16 cellular contexts compared by ENCODE assay signal in the genomic region with DNA sequence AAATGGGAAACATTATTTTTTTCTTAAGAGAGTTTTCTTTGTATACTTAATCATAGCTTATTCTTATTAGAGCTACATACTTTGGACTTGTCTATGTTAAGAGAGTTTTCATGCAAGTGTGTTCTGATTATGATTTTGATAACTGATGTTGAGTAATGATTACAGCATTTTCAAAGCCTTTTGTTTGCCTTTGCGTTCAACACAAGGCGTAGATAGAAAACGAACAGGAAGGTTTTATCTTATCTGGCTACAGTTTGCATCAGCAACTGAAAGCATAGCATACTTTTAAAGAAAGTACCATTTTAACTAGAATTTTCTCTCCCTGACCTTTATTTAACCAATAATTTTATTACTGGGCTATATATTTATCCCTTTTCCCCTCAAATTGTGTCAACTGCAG. TPM values are rescaled to one million over a fixed set of nuclear protein-coding genes. Genes with fewer than 3 reads are reported as not detected.
DNase-seq lines count a peak whose midpoint lies in the region; ATAC-seq and TF ChIP-seq lines count a peak whose summit lies in the region.
"Had no signal": no experiment of that assay in that cellular context is flagged by ENCODE, and none has a peak within 500 bp of the region (broad histone marks: within the 10 kb centered on the region; RNA-seq: fewer than 3 reads in every experiment).

No MANE protein-coding gene starts in this region.

- no peak overlapping the region for H2BK5ac ChIP-seq in mesendoderm (ENCODE audit: low read length)

- H3K27ac ChIP-seq in cardiac muscle cell, result peak overlapping the region; percentile 90
- H3K27ac ChIP-seq in heart left ventricle, result peak overlapping the region in 6 of 12 donors; percentile 4 to 50 (median 40)
- no peak overlapping the region for H3K27ac ChIP-seq in mesendoderm (ENCODE audit: low read depth, low read length)
- H3K27ac ChIP-seq: 22Rv1, A549, C4-2B had no signal

- H3K9me3 Mint-ChIP-seq in activated CD8-positive, alpha-beta T cell treated with anti-CD3 and anti-CD28 coated beads for 36 hours, result no peaks in the 10 kb centered on the region
- H3K9me3 Mint-ChIP-seq: CD4-positive, alpha-beta T cell had no signal

- CTCF ChIA-PET in activated CD8-positive, alpha-beta T cell treated with anti-CD3 and anti-CD28 coated beads for 36 hours (lab: Charles Lee), result interaction anchor here (2.0 kb wide), 1 partner anchor 10 kb away, joined by 10 read pairs; no protein-coding TSS in a partner anchor

- no peak overlapping the region for H4K5ac ChIP-seq in mesendoderm (ENCODE audit: low read length)

- no peak overlapping the region for H3K23ac ChIP-seq in mesendoderm (ENCODE audit: low read length)

- no peak overlapping the region for H3K18ac ChIP-seq in mesendoderm (ENCODE audit: low read length)

- TF ChIP-seq POLR2A in heart left ventricle (IDR thresholded peaks at IDR 0.05), result no peak

- H3K56ac ChIP-seq in mesendoderm (ENCODE audit: low read length), result no peak overlapping the region

- no peak for ATAC-seq in heart left ventricle
- no peak for ATAC-seq in activated CD8-positive, alpha-beta T cell treated with anti-CD3 and anti-CD28 coated beads for 36 hours
- ATAC-seq: A549 had no signal

- no peaks in the 10 kb centered on the region for H3K27me3 ChIP-seq in cardiac muscle cell
- H3K27me3 ChIP-seq in heart left ventricle, result no peaks in the 10 kb centered on the region
- H3K27me3 ChIP-seq in mesendoderm (ENCODE audit: insufficient read depth, low read length, poor library complexity), result no peaks in the 10 kb centered on the region

- H3K9ac ChIP-seq in mesendoderm (ENCODE audit: low read length), result no peak overlapping the region

- intact Hi-C loops in heart left ventricle (cut with DNase I), result loop anchor here in 1 of 10 donors (10.0 kb wide), 1 partner anchor 125 kb away; no protein-coding TSS in a partner anchor
- intact Hi-C loops in activated CD8-positive, alpha-beta T cell treated with anti-CD3 and anti-CD28 coated beads for 36 hours (cut with micrococcal nuclease), result no loop called here

- no peak overlapping the region for H2BK120ac ChIP-seq in mesendoderm (ENCODE audit: low read depth, low read length)

- H3K27me3 Mint-ChIP-seq in activated CD8-positive, alpha-beta T cell treated with anti-CD3 and anti-CD28 coated beads for 36 hours, result peaks cover 2% of the 10 kb centered on the region
- H3K27me3 Mint-ChIP-seq: CD4-positive, alpha-beta T cell had no signal

- no peak for TF ChIP-seq CTCF in cardiac muscle cell (IDR thresholded peaks at IDR 0.05; ENCODE audit: low read depth, low read length)
- no peak for TF ChIP-seq CTCF in heart left ventricle (IDR thresholded peaks at IDR 0.05)
- no peak for TF ChIP-seq CTCF in fibroblast of pulmonary artery (IDR thresholded peaks at IDR 0.05; ENCODE audit: low read length, missing control alignments)
- TF ChIP-seq CTCF in activated CD8-positive, alpha-beta T cell treated with anti-CD3 and anti-CD28 coated beads for 36 hours (IDR thresholded peaks at IDR 0.05), result no peak

- H3K4me1 ChIP-seq in cardiac muscle cell (ENCODE audit: low read depth) (peaks cover 48% of the 10 kb centered on the region), heart left ventricle (peaks cover 0 to 28% (median 8%) of the 10 kb centered on the region in 12 donors), mesendoderm (ENCODE audit: control insufficient read depth, low read depth, low read length) (no peaks in the 10 kb centered on the region)
- H3K4me1 ChIP-seq: A549, HAP-1 had no signal

- no peaks in the 10 kb centered on the region for H3K36me3 ChIP-seq in cardiac muscle cell
- no peaks in the 10 kb centered on the region for H3K36me3 ChIP-seq in heart left ventricle
- no peaks in the 10 kb centered on the region for H3K36me3 ChIP-seq in mesendoderm (ENCODE audit: control insufficient read depth, insufficient read depth, low read length)
- H3K36me3 ChIP-seq: HAP-1 had no signal

- DNase-seq in cardiac muscle cell (ENCODE audit: low read depth in 1 of 2, low spot score in 1 of 2) (peak in 1 of 2 donors; percentile 23), heart left ventricle (no peak), fibroblast of pulmonary artery (ENCODE audit: low read depth) (peak; percentile 30), mesendoderm (peak; percentile 41), NCI-H146 (lab: John Stamatoyannopoulos, UW) (no peak), globus pallidus (ENCODE audit: low spot score) (no peak)
- DNase-seq in activated CD8-positive, alpha-beta T cell treated with anti-CD3 and anti-CD28 coated beads for 36 hours, result no peak
- DNase-seq: AML-193; Caco-2; CD4-positive, alpha-beta T cell had no signal

- 38 to 52% (median 42%) methylated on average over 3 of the region's 3 CpGs for WGBS in heart left ventricle, 4 donors
- WGBS in mesendoderm (ENCODE audit: extremely low coverage, insufficient coverage, low lambda C conversion rate), result no CpG with 5 or more reads among the region's 3 CpGs

- no peaks in the 10 kb centered on the region for H3K79me2 ChIP-seq in mesendoderm (ENCODE audit: control insufficient read depth, insufficient read depth, low read length)

- H3K36me3 Mint-ChIP-seq in activated CD8-positive, alpha-beta T cell treated with anti-CD3 and anti-CD28 coated beads for 36 hours (ENCODE audit: low read depth), result no peaks in the 10 kb centered on the region

- no peak overlapping the region for H3K4me2 ChIP-seq in mesendoderm (ENCODE audit: low read length)
- H3K4me2 ChIP-seq: A549 had no signal

- H3K79me1 ChIP-seq in mesendoderm (ENCODE audit: low read length), result no peaks in the 10 kb centered on the region

- POLR2A ChIA-PET in activated CD8-positive, alpha-beta T cell treated with anti-CD3 and anti-CD28 coated beads for 36 hours (lab: Charles Lee), result no interaction called here

- H3K4ac ChIP-seq in mesendoderm (ENCODE audit: low read depth, low read length), result no peak overlapping the region

- H2AK5ac ChIP-seq in mesendoderm (ENCODE audit: low read length), result no peak overlapping the region

- H3K9me3 ChIP-seq in cardiac muscle cell (ENCODE audit: low read depth) (no peaks in the 10 kb centered on the region), heart left ventricle (peaks cover 0 to 5% (median 0%) of the 10 kb centered on the region in 12 donors)
- H3K9me3 ChIP-seq: A549, Caco-2, HAP-1 had no signal

- no peak overlapping the region for H3K27ac Mint-ChIP-seq in activated CD8-positive, alpha-beta T cell treated with anti-CD3 and anti-CD28 coated beads for 36 hours
- H3K27ac Mint-ChIP-seq: CD4-positive, alpha-beta T cell had no signal

- H3K4me1 Mint-ChIP-seq in activated CD8-positive, alpha-beta T cell treated with anti-CD3 and anti-CD28 coated beads for 36 hours (ENCODE audit: low read depth), result no peaks in the 10 kb centered on the region

- H4K8ac ChIP-seq in mesendoderm (ENCODE audit: low read depth, low read length), result no peak overlapping the region

- H3K4me3 ChIP-seq in cardiac muscle cell (no peak overlapping the region), heart left ventricle (no peak overlapping the region), fibroblast of pulmonary artery (replicated peaks; ENCODE audit: low read depth, low read length) (no peak overlapping the region), mesendoderm (ENCODE audit: low read length) (no peak overlapping the region)
- H3K4me3 ChIP-seq: A549, HAP-1 had no signal

- no peak overlapping the region for H2BK15ac ChIP-seq in mesendoderm (replicated peaks; ENCODE audit: low read depth)

- H3K4me3 Mint-ChIP-seq in activated CD8-positive, alpha-beta T cell treated with anti-CD3 and anti-CD28 coated beads for 36 hours, result no peak overlapping the region
- H3K4me3 Mint-ChIP-seq: CD4-positive, alpha-beta T cell had no signal

RNA-seq across cellular contexts. Expression of gene PDLIM5, which starts 51.6 kb away (rescaled TPM):
- total RNA-seq in cardiac muscle cell, result 426 and 434 TPM in 2 replicates
- polyA plus RNA-seq in cardiac muscle cell, result 446 and 541 TPM in 2 replicates
- 1,000 to 10,000 TPM in 7 of 9 donors, 100 to 1,000 TPM in 2; 814 to 1,378 (median 1,064) TPM for total RNA-seq in heart left ventricle
- polyA plus RNA-seq in heart left ventricle, result 100 to 1,000 TPM; 262 to 648 TPM
- 73.1 TPM for polyA plus RNA-seq in mesendoderm (2013, experiment 1 of 2)
- 75.8 TPM for polyA plus RNA-seq in mesendoderm (2013, experiment 2 of 2)
- total RNA-seq in activated CD8-positive, alpha-beta T cell treated with anti-CD3 and anti-CD28 coated beads for 36 hours, result 10 to 100 TPM; 14.8 to 18.3 TPM

RNA-seq across cellular contexts. Expression of gene HPGDS, which starts 57.6 kb away (rescaled TPM):
- total RNA-seq in cardiac muscle cell (not detected in 2 replicates), heart left ventricle (1 to 10 TPM in 4 of 9 donors, under 1 TPM in 5; 0.38 to 6.2 (median 1.00) TPM)
- polyA plus RNA-seq in cardiac muscle cell (0.35 TPM in 1 of 2 replicates, not detected in the other), heart left ventricle (under 1 TPM; 0.26 to 0.30 TPM)
- not detected for polyA plus RNA-seq in mesendoderm (2013, experiment 1 of 2)
- polyA plus RNA-seq in mesendoderm (2013, experiment 2 of 2), result not detected
- total RNA-seq in activated CD8-positive, alpha-beta T cell treated with anti-CD3 and anti-CD28 coated beads for 36 hours, result not detected
- total RNA-seq: Caco-2; CD4-positive, alpha-beta T cell; H4 had no signal
- polyA plus RNA-seq: A549, BJ had no signal

Comparison
In these comparisons a context has a peak if more than half of its experiments do, and no peak if none do; other contexts are left out.
1. DNase-seq: peak in fibroblast of pulmonary artery (single experiment) and mesendoderm (single experiment); none in heart left ventricle (0 of 5), activated CD8-positive, alpha-beta T cell treated with anti-CD3 and anti-CD28 coated beads for 36 hours (single experiment), NCI-H146 (single experiment) and globus pallidus (single experiment).
2. RNA of gene PDLIM5, which starts 51.6 kb away (total RNA-seq): 814 to 1,378 TPM in heart left ventricle and 426 to 434 TPM in cardiac muscle cell; 14.8 to 18.3 TPM in activated CD8-positive, alpha-beta T cell treated with anti-CD3 and anti-CD28 coated beads for 36 hours; every median in the first group is over 10 times any median in the second.